16 cellular contexts compared by ENCODE assay signal in genomic region chr5:134784946-134785620, GRCh38. TPM values are rescaled to one million over a fixed set of nuclear protein-coding genes. Genes with fewer than 3 reads are reported as not detected.
DNase-seq lines count a peak whose midpoint lies in the region; ATAC-seq and TF ChIP-seq lines count a peak whose summit lies in the region.
"Had no signal": no experiment of that assay in that cellular context is flagged by ENCODE, and none has a peak within 500 bp of the region (broad histone marks: within the 10 kb centered on the region; RNA-seq: fewer than 3 reads in every experiment).

No MANE protein-coding gene starts in this region.

- H4K8ac ChIP-seq in neuronal stem cell (ENCODE audit: low read depth, low read length), result no peak overlapping the region

- H3K4ac ChIP-seq in neuronal stem cell (ENCODE audit: low read length), result no peak overlapping the region

- H3K27ac Mint-ChIP-seq in GM23338, result peak overlapping the region; percentile 75

- H3K9me3 ChIP-seq in adipocyte (ENCODE audit: control insufficient read depth, low read length) (no peaks in the 10 kb centered on the region), neuronal stem cell (replicated peaks in 1 of 2; ENCODE audit: control insufficient read depth in 2 of 2, insufficient read depth in 1 of 2, low read depth in 1 of 2, low read length in 2 of 2) (no peaks in the 10 kb centered on the region)
- H3K9me3 ChIP-seq: BE2C had no signal

- H3K9ac ChIP-seq in adipocyte (ENCODE audit: low read length), result no peak overlapping the region
- H3K9ac ChIP-seq in neuronal stem cell (ENCODE audit: low read depth, low read length, poor library complexity), result no peak overlapping the region

- 0 out of 2 replicates have a peak, but pooled peaks cover 6% of the 10 kb centered on the region for H4K20me1 ChIP-seq in GM23338 (replicated peaks; ENCODE audit: insufficient read depth)

- H3K18ac ChIP-seq in neuronal stem cell (ENCODE audit: low read length), result no peak overlapping the region

- H3K79me2 ChIP-seq in GM23338 (replicated peaks; ENCODE audit: insufficient read depth), result no peaks in the 10 kb centered on the region; the same call in 1 of the 2 replicates

- no peak overlapping the region for H2BK5ac ChIP-seq in neuronal stem cell (ENCODE audit: low read length)

- no peak overlapping the region for H2BK15ac ChIP-seq in neuronal stem cell (ENCODE audit: low read length)

- H3K4me1 ChIP-seq in GM23338 (ENCODE audit: insufficient read depth) (peaks cover 5% of the 10 kb centered on the region; the same call in 1 of the 2 replicates), adipocyte (ENCODE audit: control insufficient read depth, insufficient read depth, low read length) (no peaks in the 10 kb centered on the region), foreskin keratinocyte (peaks cover 11% of the 10 kb centered on the region), neuronal stem cell (ENCODE audit: control insufficient read depth in 2 of 2, insufficient read depth in 1 of 2, low read depth in 1 of 2, low read length in 2 of 2) (no peaks in the 10 kb centered on the region)
- H3K4me1 ChIP-seq: BE2C had no signal

- H3F3A ChIP-seq in GM23338 (replicated peaks; ENCODE audit: low read depth), result 0 out of 2 replicates have a peak, but pooled peaks cover 5% of the 10 kb centered on the region

- H3K27ac ChIP-seq in GM23338 (ENCODE audit: low read depth) (0 out of 2 replicates have a peak overlapping the region, but pooled peaks have one; percentile 8), foreskin keratinocyte (no peak overlapping the region), neuronal stem cell (replicated peaks; ENCODE audit: low read length) (no peak overlapping the region)

- peaks cover 69% of the 10 kb centered on the region for H3K36me3 ChIP-seq in GM23338 (ENCODE audit: insufficient read depth)
- peaks cover 86% of the 10 kb centered on the region for H3K36me3 ChIP-seq in adipocyte (ENCODE audit: control insufficient read depth, insufficient read depth, low read length, severe bottlenecking)
- peaks cover 18 to 98% of the 10 kb centered on the region in 2 donors for H3K36me3 ChIP-seq in neuronal stem cell (replicated peaks in 1 of 2; ENCODE audit: control insufficient read depth in 2 of 2, insufficient read depth in 2 of 2, low read length in 2 of 2)

- no peak overlapping the region for H4K91ac ChIP-seq in neuronal stem cell (ENCODE audit: low read depth, low read length, poor library complexity)

- H3K36me3 Mint-ChIP-seq in GM23338 (ENCODE audit: low read depth), result peaks cover 90% of the 10 kb centered on the region

- no peak for TF ChIP-seq CTCF in GM23338 (conservative IDR thresholded peaks at IDR 0.05; ENCODE audit: low read depth in 2 of 2)
- TF ChIP-seq CTCF in foreskin keratinocyte (conservative IDR thresholded peaks at IDR 0.05), result no peak

- H3K4me3 Mint-ChIP-seq in GM23338, result no peak overlapping the region
- H3K4me3 Mint-ChIP-seq: naive B cell had no signal

- H2BK12ac ChIP-seq in neuronal stem cell (ENCODE audit: low read length), result no peak overlapping the region

- H3K4me1 Mint-ChIP-seq in GM23338, result peaks cover 14% of the 10 kb centered on the region; the same call in 2 of the 3 replicates
- H3K4me1 Mint-ChIP-seq: naive B cell had no signal

- H3K9me2 ChIP-seq in GM23338 (ENCODE audit: insufficient read depth), result no peaks in the 10 kb centered on the region

- no peaks in the 10 kb centered on the region for H3K27me3 Mint-ChIP-seq in GM23338 (ENCODE audit: insufficient read depth, low read depth, poor library complexity)
- H3K27me3 Mint-ChIP-seq: naive B cell had no signal

- no peak overlapping the region for H2AK5ac ChIP-seq in neuronal stem cell (ENCODE audit: low read depth, low read length)

- no peak overlapping the region for H3K14ac ChIP-seq in neuronal stem cell (ENCODE audit: low read length)

- H3K9me3 Mint-ChIP-seq in GM23338, result no peaks in the 10 kb centered on the region
- H3K9me3 Mint-ChIP-seq: naive B cell had no signal

- no peak overlapping the region for H3K23ac ChIP-seq in neuronal stem cell (ENCODE audit: low read depth, low read length, poor library complexity)

- no peaks in the 10 kb centered on the region for H3K27me3 ChIP-seq in GM23338 (ENCODE audit: insufficient read depth)
- no peaks in the 10 kb centered on the region for H3K27me3 ChIP-seq in adipocyte (replicated peaks; ENCODE audit: control insufficient read depth, insufficient read depth, low read length)
- H3K27me3 ChIP-seq in foreskin keratinocyte, result no peaks in the 10 kb centered on the region
- H3K27me3 ChIP-seq in neuronal stem cell (ENCODE audit: control insufficient read depth in 3 of 3, insufficient read depth in 3 of 3, low read depth in 1 of 3, low read length in 3 of 3), result no peaks in the 10 kb centered on the region
- H3K27me3 ChIP-seq: BE2C had no signal

- no peak overlapping the region for H2BK120ac ChIP-seq in neuronal stem cell (ENCODE audit: low read depth, low read length)

- H2AFZ ChIP-seq in GM23338 (no peak overlapping the region), neuronal stem cell (ENCODE audit: low read length) (no peak overlapping the region)

- H3K79me1 ChIP-seq in neuronal stem cell (ENCODE audit: low read depth, low read length), result no peaks in the 10 kb centered on the region

- H3K4me2 ChIP-seq in GM23338, result no peak overlapping the region
- H3K4me2 ChIP-seq in neuronal stem cell (ENCODE audit: insufficient read depth, low read length, poor library complexity, severe bottlenecking), result no peak overlapping the region

- no peak overlapping the region for H3K4me3 ChIP-seq in GM23338
- no peak overlapping the region for H3K4me3 ChIP-seq in adipocyte (ENCODE audit: low read length)
- H3K4me3 ChIP-seq in neuronal stem cell (ENCODE audit: low read length in 2 of 2), result no peak overlapping the region

- DNase-seq in AG08395 (ENCODE audit: low spot score) (peak; percentile 65), GM23338 (ENCODE audit: low spot score) (peak; percentile 27), adipocyte (ENCODE audit: low read depth) (peak; percentile 27), foreskin keratinocyte (peak; percentile 24 to 54), NCI-H345 (lab: John Stamatoyannopoulos, UW) (no peak), neuronal stem cell (ENCODE audit: low spot score) (no peak), NCI-H187 (lab: John Stamatoyannopoulos, UW) (no peak)
- DNase-seq in central memory CD4-positive, alpha-beta T cell, result no peak
- DNase-seq: activated T-cell treated with anti-CD3 and anti-CD28 coated beads for 4 hours; amygdala; BE2C; DND-41; GOT3; NCI-H2171; stimulated activated CD4-positive, alpha-beta T cell treated with anti-CD3 and anti-CD28 coated beads, Interleukin-2, amount 100 ng/mL, for 48 hours had no signal

- WGBS in neuronal stem cell (ENCODE audit: extremely low coverage in 2 of 2, insufficient read length in 2 of 2, insufficient replicate concordance in 1 of 2), 2 donors, result no CpG with 5 or more reads among the region's 3 CpGs

- ATAC-seq in GM23338, result peak; percentile 75
- peak; percentile 71 for ATAC-seq in foreskin keratinocyte

TF ChIP-seq in GM23338, 12 proteins besides CTCF, POLR2A, EP300 and RAD21 (continues in another document):
- no peak for TF ChIP-seq EZH2phosphoT487 (IDR thresholded peaks at IDR 0.05; ENCODE audit: unreplicated experiment)
- TF ChIP-seq EZH2 (IDR thresholded peaks at IDR 0.05; ENCODE audit: low read depth, unreplicated experiment), result no peak
- TF ChIP-seq REST (IDR thresholded peaks at IDR 0.05; ENCODE audit: unreplicated experiment), result no peak
- no peak for TF ChIP-seq ZNF331 (CRISPR knock-in tag; IDR thresholded peaks at IDR 0.05; ENCODE audit: low read depth)
- no peak for TF ChIP-seq JUNB (IDR thresholded peaks at IDR 0.05; ENCODE audit: unreplicated experiment)

RNA-seq across cellular contexts. Expression of gene DDX46, which starts 26.5 kb away (rescaled TPM):
- 69.0 and 85.6 TPM in 2 replicates for total RNA-seq in GM23338 (2014; rRNA removed; shearing (Covaris generic))
- polyA plus RNA-seq in GM23338 (2016; fragmentation: Nextera tagmentation; extraction: Ambion mirVana) (78.5 and 91.4 TPM in 2 replicates), foreskin keratinocyte (15.0 and 19.7 TPM in 2 replicates)
- total RNA-seq in foreskin keratinocyte, result 38.4 and 47.1 TPM in 2 replicates
- 35.7 TPM for polyA plus RNA-seq in neuronal stem cell (2013, experiment 1 of 2)
- 36.8 TPM for polyA plus RNA-seq in neuronal stem cell (2013, experiment 2 of 2)

RNA-seq across cellular contexts. Expression of gene CAMLG, which starts 46.7 kb away (rescaled TPM):
- total RNA-seq in GM23338 (2014; rRNA removed; shearing (Covaris generic)), result 34.0 and 34.4 TPM in 2 replicates
- 75.0 and 85.6 TPM in 2 replicates for polyA plus RNA-seq in GM23338 (2016; fragmentation: Nextera tagmentation; extraction: Ambion mirVana)
- 22.7 and 23.0 TPM in 2 replicates for total RNA-seq in foreskin keratinocyte
- 29.3 and 29.6 TPM in 2 replicates for polyA plus RNA-seq in foreskin keratinocyte
- 59.6 TPM for polyA plus RNA-seq in neuronal stem cell (2013, experiment 1 of 2)
- 63.4 TPM for polyA plus RNA-seq in neuronal stem cell (2013, experiment 2 of 2)

Comparison
In these comparisons a context has a peak if more than half of its experiments do, and no peak if none do; other contexts are left out.
1. DNase-seq: peak in AG08395 (single experiment), GM23338 (single experiment), adipocyte (single experiment) and foreskin keratinocyte (2 of 2); none in NCI-H345 (single experiment), central memory CD4-positive, alpha-beta T cell (single experiment), neuronal stem cell (single experiment) and NCI-H187 (0 of 2).